9 cellular contexts compared by ENCODE assay signal in genomic region chr19:9828551-9829063, GRCh38. TPM values are rescaled to one million over a fixed set of nuclear protein-coding genes. Genes with fewer than 3 reads are reported as not detected.
A peak's percentile ranks its signal among the peaks of the same experiment; 100 is the strongest.
DNase-seq lines count a peak whose midpoint lies in the region; ATAC-seq and TF ChIP-seq lines count a peak whose summit lies in the region.
"Had no signal": no experiment of that assay in that cellular context is flagged by ENCODE, and none has a peak within 500 bp of the region (broad histone marks: within the 10 kb centered on the region; RNA-seq: fewer than 3 reads in every experiment).

No MANE protein-coding gene starts in this region.

- peak overlapping the region; percentile 97 to 98 for H3K4me3 Mint-ChIP-seq in activated T-cell treated with anti-CD3 and anti-CD28 coated beads, Interleukin-2, amount 50 U/mL, for 72 hours
- peak overlapping the region; percentile 98 for H3K4me3 Mint-ChIP-seq in activated naive CD8-positive, alpha-beta T cell treated with anti-CD3 and anti-CD28 coated beads, Interleukin-2, amount 50 U/mL, for 24 hours

- H3K9me3 ChIP-seq in right lobe of liver (no peaks in the 10 kb centered on the region), tibial nerve (no peaks in the 10 kb centered on the region)

- H3K27ac ChIP-seq in right lobe of liver: no peak overlapping the region
- peak overlapping the region in 1 of 4 donors; percentile 86 for H3K27ac ChIP-seq in tibial nerve

- no peaks in the 10 kb centered on the region for H3K9me3 Mint-ChIP-seq in activated T-cell treated with anti-CD3 and anti-CD28 coated beads, Interleukin-2, amount 50 U/mL, for 72 hours
- no peaks in the 10 kb centered on the region for H3K9me3 Mint-ChIP-seq in activated naive CD8-positive, alpha-beta T cell treated with anti-CD3 and anti-CD28 coated beads, Interleukin-2, amount 50 U/mL, for 24 hours

- DNase-seq in activated T-cell treated with anti-CD3 and anti-CD28 coated beads, Interleukin-2, amount 50 U/mL, for 72 hours: no peak
- DNase-seq in activated T-cell treated with anti-CD3 and anti-CD28 coated beads for 4 hours (no peak), right lobe of liver (no peak), tibial nerve (ENCODE audit: low spot score in 2 of 2) (no peak)
- DNase-seq in activated naive CD8-positive, alpha-beta T cell treated with anti-CD3 and anti-CD28 coated beads, Interleukin-2, amount 50 U/mL, for 24 hours: no peak
- DNase-seq: DMS153 had no signal

- H3K27ac Mint-ChIP-seq in activated T-cell treated with anti-CD3 and anti-CD28 coated beads, Interleukin-2, amount 50 U/mL, for 72 hours: peak overlapping the region; percentile 60
- peak overlapping the region; percentile 94 for H3K27ac Mint-ChIP-seq in activated naive CD8-positive, alpha-beta T cell treated with anti-CD3 and anti-CD28 coated beads, Interleukin-2, amount 50 U/mL, for 24 hours

- TF ChIP-seq CTCF in right lobe of liver (IDR thresholded peaks at IDR 0.05) (no peak), tibial nerve (IDR thresholded peaks at IDR 0.05) (no peak)

- peaks cover 29% of the 10 kb centered on the region for H3K4me1 Mint-ChIP-seq in activated T-cell treated with anti-CD3 and anti-CD28 coated beads, Interleukin-2, amount 50 U/mL, for 72 hours (ENCODE audit: low read depth)
- H3K4me1 Mint-ChIP-seq in activated naive CD8-positive, alpha-beta T cell treated with anti-CD3 and anti-CD28 coated beads, Interleukin-2, amount 50 U/mL, for 24 hours: peaks cover 26% of the 10 kb centered on the region

- 42% methylated on average over 11 of the region's 13 CpGs for WGBS in right lobe of liver (ENCODE audit: insufficient coverage, low coverage, low lambda C conversion rate, missing lambda C conversion rate)
- 31 to 36% methylated on average over 12 of the region's 13 CpGs for WGBS in tibial nerve, 2 donors

- H3K4me3 ChIP-seq in right lobe of liver (peak overlapping the region; percentile 80 to 91 (median 83)), tibial nerve (peak overlapping the region; percentile 68 to 95 (median 79))

- no peaks in the 10 kb centered on the region for H3K27me3 ChIP-seq in right lobe of liver
- no peaks in the 10 kb centered on the region for H3K27me3 ChIP-seq in tibial nerve

- no peak for TF ChIP-seq EP300 in tibial nerve (IDR thresholded peaks at IDR 0.05)

- TF ChIP-seq POLR2A in right lobe of liver (IDR thresholded peaks at IDR 0.05) (no peak), tibial nerve (IDR thresholded peaks at IDR 0.05) (no peak)

- H3K4me1 ChIP-seq in right lobe of liver: peaks cover 0 to 22% (median 5%) of the 10 kb centered on the region in 4 donors
- peaks cover 0 to 32% (median 23%) of the 10 kb centered on the region in 4 donors for H3K4me1 ChIP-seq in tibial nerve

- H3K27me3 Mint-ChIP-seq in activated T-cell treated with anti-CD3 and anti-CD28 coated beads, Interleukin-2, amount 50 U/mL, for 72 hours (ENCODE audit: low read depth): no peaks in the 10 kb centered on the region
- no peaks in the 10 kb centered on the region for H3K27me3 Mint-ChIP-seq in activated naive CD8-positive, alpha-beta T cell treated with anti-CD3 and anti-CD28 coated beads, Interleukin-2, amount 50 U/mL, for 24 hours

- ATAC-seq in activated T-cell treated with anti-CD3 and anti-CD28 coated beads, Interleukin-2, amount 50 U/mL, for 72 hours (replicated peaks in 1 of 2): no peak
- no peak for ATAC-seq in activated naive CD8-positive, alpha-beta T cell treated with anti-CD3 and anti-CD28 coated beads, Interleukin-2, amount 50 U/mL, for 24 hours
- no peak for ATAC-seq in right lobe of liver
- no peak for ATAC-seq in GM21717 (IDR thresholded peaks at IDR 0.05; ENCODE audit: unreplicated experiment)
- no peak for ATAC-seq in HG02763 (IDR thresholded peaks at IDR 0.05; ENCODE audit: unreplicated experiment)
- ATAC-seq in GM18502 (IDR thresholded peaks at IDR 0.05; ENCODE audit: poor library complexity, unreplicated experiment): no peak

- H3K36me3 ChIP-seq in right lobe of liver: peaks cover 0 to 11% (median 0%) of the 10 kb centered on the region in 4 donors
- peaks cover 0 to 28% (median 0%) of the 10 kb centered on the region in 3 donors for H3K36me3 ChIP-seq in tibial nerve

- H3K36me3 Mint-ChIP-seq in activated T-cell treated with anti-CD3 and anti-CD28 coated beads, Interleukin-2, amount 50 U/mL, for 72 hours (ENCODE audit: insufficient read depth in 2 of 2): peaks cover 4 to 6% of the 10 kb centered on the region in 2 donors
- H3K36me3 Mint-ChIP-seq in activated naive CD8-positive, alpha-beta T cell treated with anti-CD3 and anti-CD28 coated beads, Interleukin-2, amount 50 U/mL, for 24 hours (ENCODE audit: low read depth): peaks cover 26% of the 10 kb centered on the region

- intact Hi-C loops in right lobe of liver (cut with DNase I): no loop called here

RNA-seq across cellular contexts. Expression of gene UBL5, which starts 0.9 kb away (rescaled TPM):
- total RNA-seq in activated T-cell treated with anti-CD3 and anti-CD28 coated beads, Interleukin-2, amount 50 U/mL, for 72 hours: 100 to 1,000 TPM; 167 to 171 TPM
- 100 to 1,000 TPM; 152 to 303 (median 168) TPM for total RNA-seq in right lobe of liver
- total RNA-seq in tibial nerve: 100 to 1,000 TPM; 349 to 599 (median 515) TPM

RNA-seq across cellular contexts. Expression of gene PIN1, which starts 6.5 kb away (rescaled TPM):
- total RNA-seq in activated T-cell treated with anti-CD3 and anti-CD28 coated beads, Interleukin-2, amount 50 U/mL, for 72 hours: 10 to 100 TPM; 71.4 to 78.0 TPM
- total RNA-seq in right lobe of liver (10 to 100 TPM; 19.9 to 54.5 (median 24.8) TPM), tibial nerve (100 to 1,000 TPM in 2 of 4 donors, 10 to 100 TPM in 2; 90.6 to 124 (median 103) TPM)

RNA-seq across cellular contexts. Expression of gene FBXL12, which starts 9.7 kb away (rescaled TPM):
- 10 to 100 TPM; 34.1 to 36.9 TPM for total RNA-seq in activated T-cell treated with anti-CD3 and anti-CD28 coated beads, Interleukin-2, amount 50 U/mL, for 72 hours
- 10 to 100 TPM in 4 of 6 experiments, 1 to 10 TPM in 2; 9.8 to 18.4 (median 10.9) TPM for total RNA-seq in right lobe of liver
- 10 to 100 TPM; 26.2 to 42.7 (median 36.6) TPM for total RNA-seq in tibial nerve
